In genomic region chr4:94451669-94452475, GRCh38 we compare ENCODE assay signal across 2 cellular contexts.
A peak's percentile ranks its signal among the peaks of the same experiment; 100 is the strongest.
TF ChIP-seq lines count a peak whose summit lies in the region.

TSS of gene PDLIM5 (plus strand) at chr4:94451942. CDS start at chr4:94455289, 3,347 bp downstream.

TF ChIP-seq in Ishikawa, 13 proteins besides CTCF, POLR2A, EP300 and RAD21 (continued from another document):
- TF ChIP-seq NFIC (IDR thresholded peaks at IDR 0.05) (no peak), FOXM1 (IDR thresholded peaks at IDR 0.05; ENCODE audit: borderline replicate concordance, low read depth) (no peak; the same call in 1 of the 2 replicates), YY1 (IDR thresholded peaks at IDR 0.05; ENCODE audit: low read depth) (peak; percentile 42; the same call in 1 of the 2 replicates)
- TF ChIP-seq, protein P1, sequence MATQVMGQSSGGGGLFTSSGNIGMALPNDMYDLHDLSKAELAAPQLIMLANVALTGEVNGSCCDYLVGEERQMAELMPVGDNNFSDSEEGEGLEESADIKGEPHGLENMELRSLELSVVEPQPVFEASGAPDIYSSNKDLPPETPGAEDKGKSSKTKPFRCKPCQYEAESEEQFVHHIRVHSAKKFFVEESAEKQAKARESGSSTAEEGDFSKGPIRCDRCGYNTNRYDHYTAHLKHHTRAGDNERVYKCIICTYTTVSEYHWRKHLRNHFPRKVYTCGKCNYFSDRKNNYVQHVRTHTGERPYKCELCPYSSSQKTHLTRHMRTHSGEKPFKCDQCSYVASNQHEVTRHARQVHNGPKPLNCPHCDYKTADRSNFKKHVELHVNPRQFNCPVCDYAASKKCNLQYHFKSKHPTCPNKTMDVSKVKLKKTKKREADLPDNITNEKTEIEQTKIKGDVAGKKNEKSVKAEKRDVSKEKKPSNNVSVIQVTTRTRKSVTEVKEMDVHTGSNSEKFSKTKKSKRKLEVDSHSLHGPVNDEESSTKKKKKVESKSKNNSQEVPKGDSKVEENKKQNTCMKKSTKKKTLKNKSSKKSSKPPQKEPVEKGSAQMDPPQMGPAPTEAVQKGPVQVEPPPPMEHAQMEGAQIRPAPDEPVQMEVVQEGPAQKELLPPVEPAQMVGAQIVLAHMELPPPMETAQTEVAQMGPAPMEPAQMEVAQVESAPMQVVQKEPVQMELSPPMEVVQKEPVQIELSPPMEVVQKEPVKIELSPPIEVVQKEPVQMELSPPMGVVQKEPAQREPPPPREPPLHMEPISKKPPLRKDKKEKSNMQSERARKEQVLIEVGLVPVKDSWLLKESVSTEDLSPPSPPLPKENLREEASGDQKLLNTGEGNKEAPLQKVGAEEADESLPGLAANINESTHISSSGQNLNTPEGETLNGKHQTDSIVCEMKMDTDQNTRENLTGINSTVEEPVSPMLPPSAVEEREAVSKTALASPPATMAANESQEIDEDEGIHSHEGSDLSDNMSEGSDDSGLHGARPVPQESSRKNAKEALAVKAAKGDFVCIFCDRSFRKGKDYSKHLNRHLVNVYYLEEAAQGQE (IDR thresholded peaks at IDR 0.05; ENCODE audit: low read depth), result no peak
- TF ChIP-seq, protein P2, sequence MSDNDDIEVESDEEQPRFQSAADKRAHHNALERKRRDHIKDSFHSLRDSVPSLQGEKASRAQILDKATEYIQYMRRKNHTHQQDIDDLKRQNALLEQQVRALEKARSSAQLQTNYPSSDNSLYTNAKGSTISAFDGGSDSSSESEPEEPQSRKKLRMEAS (IDR thresholded peaks at IDR 0.05), result peak; percentile 79

TF ChIP-seq in PFSK-1, 5 proteins besides CTCF, POLR2A, EP300 and RAD21:
- TF ChIP-seq, protein P1 (IDR thresholded peaks at IDR 0.05; ENCODE audit: insufficient read depth in 1 of 2, low read depth in 2 of 2, low read length in 2 of 2), result 0 out of 4 replicates have a peak, but pooled peaks of 1 of the 2 experiments have one; percentile 42
- TF ChIP-seq SIN3A (IDR thresholded peaks at IDR 0.05; ENCODE audit: borderline replicate concordance, insufficient read depth, low read length) (0 out of 2 replicates have a peak, but pooled peaks have one; percentile 68), TAF1 (IDR thresholded peaks at IDR 0.05; ENCODE audit: borderline replicate concordance, insufficient read depth, low read length) (peak; percentile 95; the same call in 1 of the 2 replicates), FOXP2 (optimal IDR thresholded peaks at IDR 0.05; ENCODE audit: borderline replicate concordance, extremely low read depth, extremely low read length, insufficient read depth) (no peak), POLR2AphosphoS5 (IDR thresholded peaks at IDR 0.05; ENCODE audit: low read depth, low read length) (peak; percentile 88)
